8 cellular contexts compared by ENCODE assay signal in the genomic region with DNA sequence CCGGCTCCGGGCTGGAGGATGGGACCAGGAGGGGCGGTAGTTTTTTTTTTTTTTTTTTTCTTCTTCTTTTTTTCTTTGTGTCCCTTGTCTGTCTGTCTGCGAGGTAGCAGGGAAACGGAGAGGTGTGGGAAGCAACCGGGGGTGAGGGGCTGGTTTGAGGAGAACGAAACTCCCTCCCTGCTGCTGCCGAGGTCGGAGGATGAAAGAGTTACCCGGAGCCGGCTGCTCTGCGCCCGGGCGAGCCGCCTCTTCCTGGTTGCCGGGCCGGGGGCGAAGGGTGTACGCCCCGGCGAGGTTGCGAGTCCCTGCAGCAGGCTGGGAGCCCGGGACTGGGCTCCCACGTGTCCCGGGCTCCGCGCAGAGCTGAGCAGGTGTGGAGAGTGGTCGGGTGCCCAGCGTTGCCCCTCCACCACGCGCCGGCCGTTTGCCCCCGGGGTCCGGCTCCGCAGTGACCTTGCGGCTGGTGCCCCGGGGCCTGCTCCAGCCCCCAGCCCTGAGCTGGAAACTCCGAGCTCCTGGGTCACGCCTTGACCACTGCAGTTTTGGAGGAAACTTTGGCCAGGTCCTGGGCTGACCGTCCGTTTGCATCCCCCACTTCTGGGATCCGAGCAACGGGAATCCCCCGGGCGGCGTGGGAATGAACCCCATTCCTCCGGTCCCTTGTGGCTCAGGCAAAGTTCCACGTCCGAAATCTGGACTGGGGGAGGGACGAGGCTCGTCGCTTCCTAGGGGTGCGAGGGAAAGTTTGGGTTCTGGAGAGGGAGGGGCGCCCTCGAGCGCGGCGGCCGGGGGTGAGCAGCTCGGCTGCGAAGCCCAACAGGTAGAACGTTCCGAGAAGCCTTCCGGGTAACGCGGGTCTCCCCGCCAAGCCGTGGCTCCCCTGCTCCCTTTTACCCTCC. TPM values are rescaled to one million over a fixed set of nuclear protein-coding genes. Genes with fewer than 3 reads are reported as not detected.
DNase-seq lines count a peak whose midpoint lies in the region; ATAC-seq, FAIRE-seq and TF ChIP-seq lines count a peak whose summit lies in the region.

No MANE protein-coding gene starts in this region.

- peaks cover 53% of the 10 kb centered on the region for H3K4me1 ChIP-seq in CD4-positive, CD25-positive, alpha-beta regulatory T cell (ENCODE audit: control insufficient read depth, insufficient read depth, low read length, poor library complexity, severe bottlenecking)
- H3K4me1 ChIP-seq in HUES48 (ENCODE audit: control insufficient read depth, insufficient read depth, low read length) = peaks cover 22% of the 10 kb centered on the region
- no peaks in the 10 kb centered on the region for H3K4me1 ChIP-seq in HepG2 (ENCODE audit: insufficient read depth, low read length)

- DNase-seq in CD4-positive, CD25-positive, alpha-beta regulatory T cell = peak; percentile 47 to 68 (median 63)
- DNase-seq in activated B cell treated with CpG ODN at 0.5 μM for 24 hours = peak; percentile 57
- no peak for DNase-seq in chondrocyte (ENCODE audit: low spot score)
- DNase-seq in HepG2 (ENCODE audit: low spot score) = no peak
- DNase-seq in stimulated activated CD8-positive, alpha-beta memory T cell treated with anti-CD3 and anti-CD28 coated beads, Interleukin-15, amount 100 ng/mL, for 24 hours (ENCODE audit: low read depth) = peak; percentile 33
- DNase-seq in SIG-M5 treated with dmso at 0.1 percent for 504 hours (lab: John Stamatoyannopoulos, UW; ENCODE audit: unreplicated experiment) = no peak
- no peak for DNase-seq in Kasumi-1 (lab: John Stamatoyannopoulos, UW)

- H3K9ac ChIP-seq in HUES48 (ENCODE audit: low read depth, low read length) (peak overlapping the region; percentile 43; the same call in 1 of the 2 replicates), HepG2 (ENCODE audit: insufficient read depth, low read depth, low read length) (no peak overlapping the region)

- in situ Hi-C loops in HepG2 (cut with HindIII; ENCODE audit: extremely low pct_ligation_motif_present, low pct_unique_long_range_greater_than_20kb) = no loop called here

- H3K9me3 Mint-ChIP-seq in CD4-positive, CD25-positive, alpha-beta regulatory T cell = peaks cover 0 to 2% (median 0%) of the 10 kb centered on the region in 7 donors
- H3K9me3 Mint-ChIP-seq in activated B cell treated with CpG ODN at 0.5 μM for 24 hours = no peaks in the 10 kb centered on the region
- H3K9me3 Mint-ChIP-seq in chondrocyte (ENCODE audit: low read depth) = no peaks in the 10 kb centered on the region

- no peaks in the 10 kb centered on the region for H3K27me3 ChIP-seq in CD4-positive, CD25-positive, alpha-beta regulatory T cell (ENCODE audit: control insufficient read depth, insufficient read depth, low read length)
- peaks cover 35% of the 10 kb centered on the region for H3K27me3 ChIP-seq in HUES48 (ENCODE audit: control insufficient read depth, insufficient read depth, low read length)
- peaks cover 8 to 66% of the 10 kb centered on the region in 2 experiments; a peak in 4 of 5 replicates for H3K27me3 ChIP-seq in HepG2 (ENCODE audit: control insufficient read depth in 1 of 2, insufficient read depth in 2 of 2, low read length in 2 of 2)

- TF ChIP-seq EP300 in HepG2 (IDR thresholded peaks at IDR 0.05; ENCODE audit: low read depth in 2 of 2, low read length in 2 of 2) = no peak
- TF ChIP-seq EP300 in HepG2 (CRISPR knock-in tag; IDR thresholded peaks at IDR 0.05; ENCODE audit: borderline replicate concordance) = no peak

- no peak overlapping the region for H2AFZ ChIP-seq in HepG2 (ENCODE audit: low read length)

- CTCF ChIA-PET in activated B cell treated with CpG ODN at 0.5 μM for 24 hours (lab: Charles Lee) = interaction anchor here (0.8 to 6.6 kb wide), 17 partner anchors 14 to 521 kb away, joined by 3 to 30 read pairs (median 3); no protein-coding TSS in a partner anchor
- CTCF ChIA-PET in HepG2 (lab: Yijun Ruan, JAX; ENCODE audit: low intra/inter-chr PET ratio, low total read pairs) = no interaction called here

- TF ChIP-seq RAD21 in HepG2 (CRISPR knock-in tag; IDR thresholded peaks at IDR 0.05) = no peak

- peaks cover 22 to 53% (median 42%) of the 10 kb centered on the region in 4 donors for H3K4me1 Mint-ChIP-seq in CD4-positive, CD25-positive, alpha-beta regulatory T cell
- H3K4me1 Mint-ChIP-seq in activated B cell treated with CpG ODN at 0.5 μM for 24 hours = peaks cover 62% of the 10 kb centered on the region
- peaks cover 32% of the 10 kb centered on the region for H3K4me1 Mint-ChIP-seq in chondrocyte (ENCODE audit: low read depth)

- H3K79me2 ChIP-seq in HepG2 (ENCODE audit: insufficient read depth, low read length) = no peaks in the 10 kb centered on the region

- H3K4me3 ChIP-seq in CD4-positive, CD25-positive, alpha-beta regulatory T cell (ENCODE audit: low read depth, low read length) = peak overlapping the region; percentile 97
- peak overlapping the region; percentile 93 for H3K4me3 ChIP-seq in HUES48 (ENCODE audit: low read depth, low read length)
- H3K4me3 ChIP-seq in HepG2 (replicated peaks in 1 of 3; ENCODE audit: insufficient read depth in 1 of 3, low read depth in 2 of 3, low read length in 3 of 3) = peak overlapping the region; percentile 40 to 65 (median 41); a peak in 4 of 6 replicates

- no peak for TF ChIP-seq POLR2A in HepG2 (IDR thresholded peaks at IDR 0.05; ENCODE audit: insufficient read depth in 1 of 2, low read depth in 2 of 2, low read length in 2 of 2)

- intact Hi-C loops in activated B cell treated with CpG ODN at 0.5 μM for 24 hours (cut with micrococcal nuclease) (loop anchor here (1.0 to 5.0 kb wide), 10 partner anchors 15 to 651 kb away; no protein-coding TSS in a partner anchor), HepG2 (cut with micrococcal nuclease; ENCODE audit: unreplicated experiment) (no loop called here)

- FAIRE-seq in HepG2 (lab: Jason Lieb, UNC) = no peak

- H3K36me3 Mint-ChIP-seq in CD4-positive, CD25-positive, alpha-beta regulatory T cell = peaks cover 3% of the 10 kb centered on the region
- peaks cover 15% of the 10 kb centered on the region for H3K36me3 Mint-ChIP-seq in activated B cell treated with CpG ODN at 0.5 μM for 24 hours (ENCODE audit: low read depth)
- H3K36me3 Mint-ChIP-seq in chondrocyte (ENCODE audit: low read depth) = no peaks in the 10 kb centered on the region

- no TSS peak for BruUV-seq in HepG2 (replicated peaks; lab: Mats Ljungman, UMichigan)

- H3K27ac Mint-ChIP-seq in CD4-positive, CD25-positive, alpha-beta regulatory T cell = peak overlapping the region; percentile 92 to 99 (median 99)
- H3K27ac Mint-ChIP-seq in activated B cell treated with CpG ODN at 0.5 μM for 24 hours (peak overlapping the region; percentile 93), chondrocyte (ENCODE audit: unreplicated experiment) (peak overlapping the region; percentile 95)

- TF ChIP-seq CTCF in activated B cell treated with CpG ODN at 0.5 μM for 24 hours (IDR thresholded peaks at IDR 0.05) (no peak), chondrocyte (IDR thresholded peaks at IDR 0.05) (peak; percentile 46), HepG2 (CRISPR knock-in tag; IDR thresholded peaks at IDR 0.05) (no peak)

- H3K9me3 ChIP-seq in CD4-positive, CD25-positive, alpha-beta regulatory T cell (ENCODE audit: control insufficient read depth in 2 of 2, low read length in 2 of 2) = no peaks in the 10 kb centered on the region
- H3K9me3 ChIP-seq in HUES48 (ENCODE audit: control insufficient read depth, insufficient read depth, low read length) (no peaks in the 10 kb centered on the region), HepG2 (ENCODE audit: low read length) (no peaks in the 10 kb centered on the region)

- POLR2A ChIA-PET in activated B cell treated with CpG ODN at 0.5 μM for 24 hours (lab: Charles Lee) = interaction anchor here (0.6 to 6.4 kb wide), 40 partner anchors 10 to 332 kb away, joined by 3 to 75 read pairs (median 4); no protein-coding TSS in a partner anchor
- POLR2A ChIA-PET in HepG2 (lab: Yijun Ruan, JAX) = no interaction called here

- H3K27ac ChIP-seq in CD4-positive, CD25-positive, alpha-beta regulatory T cell (ENCODE audit: insufficient read depth, low read length, poor library complexity, severe bottlenecking) = peak overlapping the region; percentile 88
- H3K27ac ChIP-seq in HUES48 (ENCODE audit: low read depth, low read length) = peak overlapping the region; percentile 59
- no peak overlapping the region for H3K27ac ChIP-seq in HepG2 (ENCODE audit: extremely low read length, insufficient read depth, low read length)

- H3K4me3 Mint-ChIP-seq in CD4-positive, CD25-positive, alpha-beta regulatory T cell = peak overlapping the region; percentile 92 to 100 (median 100)
- H3K4me3 Mint-ChIP-seq in activated B cell treated with CpG ODN at 0.5 μM for 24 hours (peak overlapping the region; percentile 99), chondrocyte (ENCODE audit: unreplicated experiment) (peak overlapping the region; percentile 95)

- 25% methylated on average over 47 of the region's 69 CpGs for WGBS in HepG2 (ENCODE audit: low lambda C conversion rate)

- peak; percentile 32 to 34 for ATAC-seq in CD4-positive, CD25-positive, alpha-beta regulatory T cell (ENCODE audit: low read depth in 2 of 2)
- ATAC-seq in activated B cell treated with CpG ODN at 0.5 μM for 24 hours (ENCODE audit: low read depth) (peak; percentile 30), HepG2 (peak; percentile 47)

- H4K20me1 ChIP-seq in HepG2 (ENCODE audit: insufficient read depth, low read length) = no peaks in the 10 kb centered on the region

- H3K36me3 ChIP-seq in CD4-positive, CD25-positive, alpha-beta regulatory T cell (ENCODE audit: control insufficient read depth, insufficient read depth, low read length) = no peaks in the 10 kb centered on the region
- no peaks in the 10 kb centered on the region for H3K36me3 ChIP-seq in HUES48 (ENCODE audit: control insufficient read depth, insufficient read depth, low read length)
- H3K36me3 ChIP-seq in HepG2 (replicated peaks in 1 of 2; ENCODE audit: control insufficient read depth in 1 of 2, insufficient read depth in 2 of 2, low read length in 2 of 2) = no peaks in the 10 kb centered on the region

- peak overlapping the region; percentile 56 for H3K4me2 ChIP-seq in HepG2 (ENCODE audit: low read depth, low read length)

- H3K27me3 Mint-ChIP-seq in CD4-positive, CD25-positive, alpha-beta regulatory T cell = no peaks in the 10 kb centered on the region
- H3K27me3 Mint-ChIP-seq in activated B cell treated with CpG ODN at 0.5 μM for 24 hours = no peaks in the 10 kb centered on the region
- H3K27me3 Mint-ChIP-seq in chondrocyte (ENCODE audit: low read depth) = peaks cover 1% of the 10 kb centered on the region

RNA-seq across cellular contexts. Expression of gene CHST11, which starts 1.2 kb away (rescaled TPM):
- 192 TPM for total RNA-seq in CD4-positive, CD25-positive, alpha-beta regulatory T cell
- polyA plus RNA-seq in CD4-positive, CD25-positive, alpha-beta regulatory T cell = 100 to 1,000 TPM in 2 of 4 donors, 10 to 100 TPM in 2; 70.2 to 114 (median 99.5) TPM
- total RNA-seq in activated B cell treated with CpG ODN at 0.5 μM for 24 hours (40.1 and 40.6 TPM in 2 replicates), chondrocyte (5.3 to 9.1 TPM (median 6.2 TPM) in 3 replicates), HepG2 (2016; rRNA removed; fragmentation: Illumina TruSeq; extraction: Trizol) (not detected in 2 replicates)
- not detected in 2 replicates for total RNA-seq in HepG2 (2016; cell fraction: cytosol; rRNA removed; fragmentation: Illumina TruSeq; extraction: Trizol; ENCODE audit: low read depth)
- total RNA-seq in HepG2 (2016; cell fraction: insoluble cytoplasmic fraction; rRNA removed; fragmentation: Illumina TruSeq; extraction: Trizol) = not detected in 2 replicates
- not detected in 2 replicates for total RNA-seq in HepG2 (2016; cell fraction: membrane; rRNA removed; fragmentation: Illumina TruSeq; extraction: Trizol)
- not detected in 2 replicates for total RNA-seq in HepG2 (2016; cell fraction: nucleus; rRNA removed; fragmentation: Illumina TruSeq; extraction: Trizol)
- polyA plus RNA-seq in HepG2 (2011; rRNA removed) = 0.05 and 0.15 TPM in 2 replicates
- 0.04 TPM in 1 of 2 replicates, not detected in the other for polyA plus RNA-seq in HepG2 (2011; cell fraction: cytosol; rRNA removed)
- 0.10 TPM in 1 of 2 replicates, not detected in the other for polyA plus RNA-seq in HepG2 (2011; cell fraction: nucleus; rRNA removed)
- polyA plus RNA-seq in HepG2 (2012) = not detected in 2 replicates
- not detected in 2 replicates for polyA plus RNA-seq in HepG2 (2016; cell fraction: cytosol; fragmentation: Illumina TruSeq; extraction: Trizol; ENCODE audit: low read depth)
- not detected in 2 replicates for polyA plus RNA-seq in HepG2 (2016; cell fraction: insoluble cytoplasmic fraction; fragmentation: Illumina TruSeq; extraction: Trizol; ENCODE audit: low read depth)
- polyA plus RNA-seq in HepG2 (2016; cell fraction: membrane; fragmentation: Illumina TruSeq; extraction: Trizol; ENCODE audit: low read depth) = not detected in 2 replicates
- polyA plus RNA-seq in HepG2 (2016; cell fraction: nucleus; fragmentation: Illumina TruSeq; extraction: Trizol; ENCODE audit: insufficient read depth, low read depth) = not detected in 2 replicates
- 1.7 TPM in 1 of 2 replicates, not detected in the other for polyA minus RNA-seq in HepG2 (2011; rRNA and poly(A)+ RNA removed; ENCODE audit: low replicate concordance)
- polyA minus RNA-seq in HepG2 (2011; cell fraction: cytosol; rRNA and poly(A)+ RNA removed) = not detected in 2 replicates
- 0.12 TPM in 1 of 2 replicates, not detected in the other for polyA minus RNA-seq in HepG2 (2011; cell fraction: nucleus; rRNA and poly(A)+ RNA removed)

Comparison
In these comparisons a context has a peak if more than half of its experiments do, and no peak if none do; other contexts are left out.
1. DNase-seq: peak in CD4-positive, CD25-positive, alpha-beta regulatory T cell (3 of 3), activated B cell treated with CpG ODN at 0.5 μM for 24 hours (single experiment) and stimulated activated CD8-positive, alpha-beta memory T cell treated with anti-CD3 and anti-CD28 coated beads, Interleukin-15, amount 100 ng/mL, for 24 hours (single experiment); none in chondrocyte (single experiment), HepG2 (single experiment), SIG-M5 treated with dmso at 0.1 percent for 504 hours (single experiment) and Kasumi-1 (0 of 2).
2. H3K4me3 ChIP-seq: peak in every context shown above with its lines; median percentile 97 in CD4-positive, CD25-positive, alpha-beta regulatory T cell; 93 in HUES48; 41 in HepG2.
3. Peak in every context shown above with its lines, with median percentiles within 50 percentile points of each other: ATAC-seq, H3K27ac Mint-ChIP-seq and H3K4me3 Mint-ChIP-seq.